ENCODE assay signal across 18 cellular contexts in genomic region chr5:167639213-167639612, GRCh38.
DNase-seq lines count a peak whose midpoint lies in the region; ATAC-seq and TF ChIP-seq lines count a peak whose summit lies in the region.
"Had no signal": no experiment of that assay in that cellular context is flagged by ENCODE, and none has a peak within 500 bp of the region (broad histone marks: within the 10 kb centered on the region; RNA-seq: fewer than 3 reads in every experiment).

No MANE protein-coding gene starts in this region.

- H3K27ac ChIP-seq in RWPE2 (ENCODE audit: poor library complexity, severe bottlenecking): peak overlapping the region; percentile 72
- peak overlapping the region; percentile 34 for H3K27ac ChIP-seq in fibroblast of lung (ENCODE audit: insufficient read depth, low read length)
- H3K27ac ChIP-seq in RWPE1: no peak overlapping the region
- H3K27ac ChIP-seq: adrenal gland, HL-60 had no signal

- no peaks in the 10 kb centered on the region for H4K20me1 ChIP-seq in fibroblast of lung (ENCODE audit: control insufficient read depth, extremely low read depth, insufficient read depth, low read length)

- TF ChIP-seq CTCF in RWPE2 (IDR thresholded peaks at IDR 0.05; ENCODE audit: poor library complexity, severe bottlenecking) (no peak), fibroblast of lung (conservative IDR thresholded peaks at IDR 0.05 in 1 of 2, IDR thresholded peaks at IDR 0.05 in 1 of 2; ENCODE audit: low read depth in 1 of 2, low read length in 2 of 2) (no peak), RWPE1 (conservative IDR thresholded peaks at IDR 0.05; ENCODE audit: low read depth) (no peak)

- H3K36me3 ChIP-seq in RWPE2 (ENCODE audit: low read depth) (no peaks in the 10 kb centered on the region), fibroblast of lung (ENCODE audit: control insufficient read depth, insufficient read depth, low read length) (no peaks in the 10 kb centered on the region)
- H3K36me3 ChIP-seq: adrenal gland had no signal

- H3K79me2 ChIP-seq in fibroblast of lung (ENCODE audit: control insufficient read depth, insufficient read depth, low read length): no peaks in the 10 kb centered on the region

- H3K4me3 ChIP-seq in RWPE2 (ENCODE audit: severe bottlenecking) (no peak overlapping the region), fibroblast of lung (replicated peaks in 1 of 4; ENCODE audit: control extremely low read depth in 1 of 4, insufficient read depth in 1 of 4, low read depth in 3 of 4, low read length in 4 of 4) (no peak overlapping the region)
- H3K4me3 ChIP-seq: adrenal gland had no signal

- no peaks in the 10 kb centered on the region for H3K9me3 ChIP-seq in RWPE2 (ENCODE audit: severe bottlenecking)
- no peaks in the 10 kb centered on the region for H3K9me3 ChIP-seq in fibroblast of lung (ENCODE audit: control insufficient read depth, insufficient read depth, low read depth, low read length)
- H3K9me3 ChIP-seq: adrenal gland had no signal

- CTCF ChIA-PET in RWPE1 (lab: Yijun Ruan, JAX): interaction anchor here (1.0 kb wide), 1 partner anchor 13 kb away, joined by 3 read pairs; no protein-coding TSS in a partner anchor

- ATAC-seq in RWPE2 (ENCODE audit: low read depth) (peak; percentile 24; the same call in 1 of the 3 replicates), HG03432 (IDR thresholded peaks at IDR 0.05; ENCODE audit: unreplicated experiment) (no peak), GM21447 (IDR thresholded peaks at IDR 0.05; ENCODE audit: unreplicated experiment) (no peak)
- ATAC-seq: activated CD4-positive, CD25-positive, alpha-beta regulatory T cell treated with anti-CD3 and anti-CD28 coated beads, Interleukin-2, amount 50 U/mL, for 24 hours had no signal

- DNase-seq in HCEC 1CT (peak; percentile 67), RWPE2 (ENCODE audit: low spot score) (no peak), fibroblast of lung (ENCODE audit: low read depth in 2 of 2) (peak; percentile 79 to 86), putamen (ENCODE audit: low spot score) (peak; percentile 36), RWPE1 (ENCODE audit: low spot score) (no peak), RKO (ENCODE audit: low spot score) (no peak)
- DNase-seq: adrenal gland, C1 segment of cervical spinal cord, DMS 273 treated with DMSO at 0.1 percent for 48 hours, glutamatergic neuron, KG1, NCI-H1105, retina, SHP77 treated with DMSO at 0.1 percent for 48 hours had no signal

- H3K9ac ChIP-seq in fibroblast of lung (ENCODE audit: insufficient read depth, low read length): no peak overlapping the region

- H3K4me2 ChIP-seq in fibroblast of lung (ENCODE audit: extremely low read depth, insufficient read depth, low read length): peak overlapping the region; percentile 17

- no peak overlapping the region for H2AFZ ChIP-seq in fibroblast of lung (ENCODE audit: low read length)

- POLR2A ChIA-PET in RWPE1 (lab: Yijun Ruan, JAX; ENCODE audit: low non-redundant PET): no interaction called here

- H3K27me3 ChIP-seq in RWPE2 (ENCODE audit: insufficient read depth, poor library complexity, severe bottlenecking) (no peaks in the 10 kb centered on the region), fibroblast of lung (ENCODE audit: control insufficient read depth, insufficient read depth, low read length) (no peaks in the 10 kb centered on the region)
- H3K27me3 ChIP-seq: adrenal gland had no signal

- H3K4me1 ChIP-seq in RWPE2 (ENCODE audit: insufficient read depth, poor library complexity, severe bottlenecking) (peaks cover 43% of the 10 kb centered on the region), fibroblast of lung (ENCODE audit: control insufficient read depth, extremely low read depth, insufficient read depth, low read length) (peaks cover 16% of the 10 kb centered on the region)
- H3K4me1 ChIP-seq: adrenal gland had no signal

Comparison
In these comparisons a context has a peak if more than half of its experiments do, and no peak if none do; other contexts are left out.
1. DNase-seq: peak in HCEC 1CT (single experiment), fibroblast of lung (2 of 2) and putamen (single experiment); none in RWPE2 (single experiment), RWPE1 (single experiment) and RKO (single experiment).